22 cellular contexts compared by ENCODE assay signal in genomic region chrX:48530736-48531135, GRCh38. TPM values are rescaled to one million over a fixed set of nuclear protein-coding genes. Genes with fewer than 3 reads are reported as not detected.
DNase-seq lines count a peak whose midpoint lies in the region; ATAC-seq and TF ChIP-seq lines count a peak whose summit lies in the region.
"Had no signal": no experiment of that assay in that cellular context is flagged by ENCODE, and none has a peak within 500 bp of the region (broad histone marks: within the 10 kb centered on the region; RNA-seq: fewer than 3 reads in every experiment).

No MANE protein-coding gene starts in this region.

- no peak overlapping the region for H2BK120ac ChIP-seq in trophoblast cell (ENCODE audit: insufficient read depth, low read length, poor library complexity)

- H3K27ac ChIP-seq in RWPE1 (peak overlapping the region; percentile 96), prostate gland (no peak overlapping the region), trophoblast cell (ENCODE audit: low read depth, low read length) (no peak overlapping the region)
- H3K27ac ChIP-seq: BLaER1 had no signal

- no peak overlapping the region for H3K4me3 ChIP-seq in prostate gland
- H3K4me3 ChIP-seq in trophoblast cell (ENCODE audit: low read depth, low read length): no peak overlapping the region
- H3K4me3 ChIP-seq: BLaER1, heart left ventricle had no signal

- no peaks in the 10 kb centered on the region for H3K4me1 ChIP-seq in prostate gland (replicated peaks)
- H3K4me1 ChIP-seq in trophoblast cell (ENCODE audit: control insufficient read depth in 1 of 2, insufficient read depth in 2 of 2, low read length in 2 of 2): no peaks in the 10 kb centered on the region
- H3K4me1 ChIP-seq: BLaER1 had no signal

- H3K4me1 Mint-ChIP-seq in osteocyte (ENCODE audit: unreplicated experiment): peaks cover 8% of the 10 kb centered on the region
- H3K4me1 Mint-ChIP-seq: brain had no signal

- H3K4me3 Mint-ChIP-seq in osteocyte (ENCODE audit: unreplicated experiment): no peak overlapping the region
- H3K4me3 Mint-ChIP-seq: brain; dendritic cell treated with granulocyte-macrophage colony-stimulating factor and Interleukin-4, amounts not matched to agents 40 ng/mL and 50 ng/mL, for 4 days; naive thymus-derived CD8-positive, alpha-beta T cell had no signal

- no peak overlapping the region for H2BK5ac ChIP-seq in trophoblast cell (ENCODE audit: low read depth, low read length, poor library complexity)

- no peak for TF ChIP-seq POLR2A in prostate gland (IDR thresholded peaks at IDR 0.05)

- no peak overlapping the region for H2AK5ac ChIP-seq in trophoblast cell (ENCODE audit: low read length)

- TF ChIP-seq CTCF in RWPE1 (conservative IDR thresholded peaks at IDR 0.05; ENCODE audit: low read depth) (no peak), osteocyte (IDR thresholded peaks at IDR 0.05) (no peak), prostate gland (IDR thresholded peaks at IDR 0.05) (no peak)

- H3K36me3 ChIP-seq in prostate gland (no peaks in the 10 kb centered on the region), trophoblast cell (ENCODE audit: control insufficient read depth in 1 of 2, insufficient read depth in 2 of 2, low read length in 2 of 2) (peaks cover 24 to 27% of the 10 kb centered on the region in 2 experiments)

- no peak overlapping the region for H3K14ac ChIP-seq in trophoblast cell (ENCODE audit: low read length)

- 88% methylated on average over 3 of the region's 3 CpGs for WGBS in prostate gland
- WGBS in trophoblast cell (ENCODE audit: extremely low coverage, insufficient coverage, insufficient read length): no CpG with 5 or more reads among the region's 3 CpGs

- no peaks in the 10 kb centered on the region for H3K27me3 Mint-ChIP-seq in osteocyte (ENCODE audit: unreplicated experiment)
- H3K27me3 Mint-ChIP-seq: dendritic cell treated with granulocyte-macrophage colony-stimulating factor and Interleukin-4, amounts not matched to agents 40 ng/mL and 50 ng/mL, for 4 days; naive thymus-derived CD8-positive, alpha-beta T cell had no signal

- H4K91ac ChIP-seq in trophoblast cell (ENCODE audit: low read depth, low read length): no peak overlapping the region

- DNase-seq in GM03348 (ENCODE audit: low spot score): peak; percentile 11
- DNase-seq in RWPE1 (ENCODE audit: low spot score): no peak
- no peak for DNase-seq in osteocyte (ENCODE audit: extremely low spot score, unreplicated experiment)
- no peak for DNase-seq in prostate gland (ENCODE audit: low spot score)
- DNase-seq in trophoblast cell: no peak
- DNase-seq in COR-L47 (lab: John Stamatoyannopoulos, UW): no peak
- no peak for DNase-seq in germinal center (ENCODE audit: low spot score)
- DNase-seq: activated CD4-positive, alpha-beta T cell treated with anti-CD3 and anti-CD28 coated beads for 4 hours; activated naive CD4-positive, alpha-beta T cell treated with anti-CD3 and anti-CD28 coated beads, Interleukin-2, amount 50 U/mL, for 16 hours; activated T-cell treated with anti-CD3 and anti-CD28 coated beads for 4 hours; erythroblast; heart left ventricle; naive thymus-derived CD8-positive, alpha-beta T cell; NCI-H1417 treated with DMSO at 0.1 percent for 48 hours; NCI-H774; small intestine; stimulated activated CD4-positive, alpha-beta T cell treated with anti-CD3 and anti-CD28 coated beads, Interleukin-4, amount 100 ng/mL, for 24 hours had no signal

- H3K27ac Mint-ChIP-seq in osteocyte (ENCODE audit: unreplicated experiment): peak overlapping the region; percentile 27

- H3K36me3 Mint-ChIP-seq in osteocyte (ENCODE audit: unreplicated experiment): peaks cover 5% of the 10 kb centered on the region

- no peak overlapping the region for H3K9ac ChIP-seq in trophoblast cell (ENCODE audit: low read length)
- H3K9ac ChIP-seq: BLaER1, KMS-11 had no signal

- peak; percentile 30 for ATAC-seq in esophagus mucosa
- ATAC-seq: naive thymus-derived CD8-positive, alpha-beta T cell had no signal

- H3K4ac ChIP-seq in trophoblast cell (ENCODE audit: low read depth, low read length): no peak overlapping the region

- intact Hi-C loops in prostate gland (cut with DNase I): loop anchor here (10.0 kb wide), 1 partner anchor 64 kb away; the partner anchor contains the start of gene WDR13

- no peak overlapping the region for H2AFZ ChIP-seq in trophoblast cell (ENCODE audit: insufficient read depth, low read length, poor library complexity)

- no peak overlapping the region for H4K8ac ChIP-seq in trophoblast cell (ENCODE audit: low read depth, low read length)

- H3K79me1 ChIP-seq in trophoblast cell (ENCODE audit: low read length): no peaks in the 10 kb centered on the region

- H3K23ac ChIP-seq in trophoblast cell (ENCODE audit: low read length): no peak overlapping the region

- CTCF ChIA-PET in RWPE1 (lab: Yijun Ruan, JAX): interaction anchor here (0.6 to 1.0 kb wide), 2 partner anchors 9 to 65 kb away, joined by 3 to 4 read pairs; partner anchors contain the start of gene TBC1D25

- H2BK12ac ChIP-seq in trophoblast cell (ENCODE audit: low read length): no peak overlapping the region

- no peak overlapping the region for H3K4me2 ChIP-seq in trophoblast cell (ENCODE audit: low read length)
- H3K4me2 ChIP-seq: BLaER1 had no signal

- H3K9me3 Mint-ChIP-seq in osteocyte (ENCODE audit: unreplicated experiment): no peaks in the 10 kb centered on the region
- H3K9me3 Mint-ChIP-seq: dendritic cell treated with granulocyte-macrophage colony-stimulating factor and Interleukin-4, amounts not matched to agents 40 ng/mL and 50 ng/mL, for 4 days; naive thymus-derived CD8-positive, alpha-beta T cell had no signal

- H3K27me3 ChIP-seq in prostate gland (replicated peaks; ENCODE audit: insufficient read depth) (no peaks in the 10 kb centered on the region), trophoblast cell (ENCODE audit: insufficient read depth, low read length) (no peaks in the 10 kb centered on the region)

- H3K79me2 ChIP-seq in trophoblast cell (ENCODE audit: control insufficient read depth, insufficient read depth, low read length, poor library complexity): no peaks in the 10 kb centered on the region

- no peak overlapping the region for H4K12ac ChIP-seq in trophoblast cell (ENCODE audit: low read depth, low read length)

- no peaks in the 10 kb centered on the region for H3K9me3 ChIP-seq in prostate gland
- no peaks in the 10 kb centered on the region for H3K9me3 ChIP-seq in trophoblast cell (ENCODE audit: insufficient read depth, low read depth, low read length)
- H3K9me3 ChIP-seq: BLaER1, heart left ventricle had no signal

- POLR2A ChIA-PET in RWPE1 (lab: Yijun Ruan, JAX; ENCODE audit: low non-redundant PET): no interaction called here

- no peak overlapping the region for H3K18ac ChIP-seq in trophoblast cell (ENCODE audit: low read length)

RNA-seq across cellular contexts. Expression of gene TBC1D25, which starts 8.8 kb away (rescaled TPM):
- total RNA-seq in esophagus mucosa: 10.4 TPM
- total RNA-seq in osteocyte: 16.4 and 19.9 TPM in 2 replicates
- total RNA-seq in prostate gland: 10 to 100 TPM in 1 of 2 donors, 1 to 10 TPM in 1; 8.9 to 21.9 TPM
- polyA plus RNA-seq in trophoblast cell (2013): 7.7 and 7.9 TPM in 2 replicates

RNA-seq across cellular contexts. Expression of gene EBP, which starts 9.1 kb away (rescaled TPM):
- total RNA-seq in esophagus mucosa: 221 TPM
- 39.3 and 42.5 TPM in 2 replicates for total RNA-seq in osteocyte
- 10 to 100 TPM; 37.8 to 46.9 TPM for total RNA-seq in prostate gland
- 118 TPM in 2 replicates for polyA plus RNA-seq in trophoblast cell (2013)

RNA-seq across cellular contexts. Expression of gene PORCN, which starts 21.9 kb away (rescaled TPM):
- 10.3 TPM for total RNA-seq in esophagus mucosa
- total RNA-seq in osteocyte: 16.9 and 20.2 TPM in 2 replicates
- 10 to 100 TPM; 15.1 to 61.7 TPM for total RNA-seq in prostate gland
- polyA plus RNA-seq in trophoblast cell (2013): 29.8 and 31.0 TPM in 2 replicates

RNA-seq across cellular contexts. Expression of gene RBM3, which starts 43.5 kb away (rescaled TPM):
- total RNA-seq in esophagus mucosa: 273 TPM
- 298 and 325 TPM in 2 replicates for total RNA-seq in osteocyte
- total RNA-seq in prostate gland: 100 to 1,000 TPM; 155 to 169 TPM
- 159 and 161 TPM in 2 replicates for polyA plus RNA-seq in trophoblast cell (2013)

RNA-seq across cellular contexts. Expression of gene FTSJ1, which starts 54.7 kb away (rescaled TPM):
- total RNA-seq in esophagus mucosa (33.8 TPM), osteocyte (47.6 and 57.1 TPM in 2 replicates), prostate gland (10 to 100 TPM; 44.3 to 56.1 TPM)
- polyA plus RNA-seq in trophoblast cell (2013): 48.6 and 51.3 TPM in 2 replicates
